In the genomic region with DNA sequence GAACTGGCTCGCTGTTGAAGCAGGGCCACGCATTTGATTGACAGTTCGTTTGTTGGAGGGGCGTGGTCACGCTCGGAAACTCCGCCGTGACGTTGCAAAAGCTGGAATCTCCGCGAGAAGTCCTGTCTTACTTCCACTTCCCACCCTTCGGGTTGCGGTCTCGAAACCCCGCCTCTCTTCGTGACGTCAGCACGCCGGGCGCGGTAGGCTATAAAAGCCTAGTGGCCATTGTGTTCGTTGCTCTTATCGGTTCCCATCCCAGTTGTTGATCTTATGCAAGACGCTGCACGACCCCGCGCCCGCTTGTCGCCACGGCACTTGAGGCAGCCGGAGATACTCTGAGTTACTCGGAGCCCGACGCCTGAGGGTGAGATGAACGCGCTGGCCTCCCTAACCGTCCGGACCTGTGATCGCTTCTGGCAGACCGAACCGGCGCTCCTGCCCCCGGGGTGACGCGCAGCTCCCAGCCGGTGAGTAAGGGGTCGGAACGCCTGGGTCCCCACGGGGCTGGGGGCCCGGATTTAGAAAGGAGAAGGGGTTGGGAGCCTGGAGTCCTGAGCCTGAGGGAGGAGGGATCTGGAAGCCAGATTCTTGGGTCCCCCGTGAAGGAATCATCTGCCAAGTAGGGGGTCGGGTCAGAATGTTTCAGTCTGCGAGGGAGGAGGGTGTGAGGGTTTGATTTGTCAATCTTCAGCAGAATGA, we compare ENCODE assay signal across 8 cellular contexts. TPM values are rescaled to one million over a fixed set of nuclear protein-coding genes. Genes with fewer than 3 reads are reported as not detected.
A peak's percentile ranks its signal among the peaks of the same experiment; 100 is the strongest.
DNase-seq lines count a peak whose midpoint lies in the region; ATAC-seq and TF ChIP-seq lines count a peak whose summit lies in the region.

PPP1R15A (plus strand) TSS at position 240 of the 702 bp plus-strand sequence. CDS start 813 bp downstream, outside the sequence.

- peak within 1 kb of the TSS; percentile 97 for H3K4me3 Mint-ChIP-seq in activated naive CD8-positive, alpha-beta T cell treated with anti-CD3 and anti-CD28 coated beads, Interleukin-2, amount 50 U/mL, for 24 hours
- peak within 1 kb of the TSS; percentile 97 for H3K4me3 Mint-ChIP-seq in osteocyte (ENCODE audit: unreplicated experiment)

- intact Hi-C loops in Right ventricle myocardium inferior (cut with DNase I) = loop anchor here (2.0 kb wide), 1 partner anchor 92 kb away; the partner anchor contains the start of gene FTL

- no peaks in the 10 kb centered on the region for H3K27me3 ChIP-seq in thoracic aorta (replicated peaks; ENCODE audit: insufficient read depth)

- H3K36me3 ChIP-seq in thoracic aorta = peaks cover 33% of the 10 kb centered on the region

- no peaks in the 10 kb centered on the region for H3K9me3 ChIP-seq in thoracic aorta

- H3K9me3 Mint-ChIP-seq in activated naive CD8-positive, alpha-beta T cell treated with anti-CD3 and anti-CD28 coated beads, Interleukin-2, amount 50 U/mL, for 24 hours = no peaks in the 10 kb centered on the region
- no peaks in the 10 kb centered on the region for H3K9me3 Mint-ChIP-seq in osteocyte (ENCODE audit: unreplicated experiment)

- H3K4me1 Mint-ChIP-seq in activated naive CD8-positive, alpha-beta T cell treated with anti-CD3 and anti-CD28 coated beads, Interleukin-2, amount 50 U/mL, for 24 hours = peaks cover 51% of the 10 kb centered on the region
- peaks cover 47% of the 10 kb centered on the region for H3K4me1 Mint-ChIP-seq in osteocyte (ENCODE audit: unreplicated experiment)

- H3K27me3 Mint-ChIP-seq in activated naive CD8-positive, alpha-beta T cell treated with anti-CD3 and anti-CD28 coated beads, Interleukin-2, amount 50 U/mL, for 24 hours = peaks cover 7% of the 10 kb centered on the region
- no peaks in the 10 kb centered on the region for H3K27me3 Mint-ChIP-seq in osteocyte (ENCODE audit: unreplicated experiment)

- TF ChIP-seq CTCF in osteocyte (IDR thresholded peaks at IDR 0.05) (peak; percentile 5), thoracic aorta (IDR thresholded peaks at IDR 0.05) (peak; percentile 34)

- peaks cover 44% of the 10 kb centered on the region for H3K36me3 Mint-ChIP-seq in activated naive CD8-positive, alpha-beta T cell treated with anti-CD3 and anti-CD28 coated beads, Interleukin-2, amount 50 U/mL, for 24 hours (ENCODE audit: low read depth)
- peaks cover 36% of the 10 kb centered on the region for H3K36me3 Mint-ChIP-seq in osteocyte (ENCODE audit: unreplicated experiment)

- peak within 1 kb of the TSS; percentile 99 for H3K27ac Mint-ChIP-seq in activated naive CD8-positive, alpha-beta T cell treated with anti-CD3 and anti-CD28 coated beads, Interleukin-2, amount 50 U/mL, for 24 hours
- peak within 1 kb of the TSS; percentile 100 for H3K27ac Mint-ChIP-seq in osteocyte (ENCODE audit: unreplicated experiment)

- peaks cover 14 to 34% of the 10 kb centered on the region in 2 donors for H3K4me1 ChIP-seq in thoracic aorta (ENCODE audit: control insufficient read depth in 1 of 2, low read depth in 2 of 2)

- CTCF ChIA-PET in HEK293T (lab: Yijun Ruan, JAX) = no interaction called here

- peak; percentile 29 for ATAC-seq in activated naive CD8-positive, alpha-beta T cell treated with anti-CD3 and anti-CD28 coated beads, Interleukin-2, amount 50 U/mL, for 24 hours
- ATAC-seq in Right ventricle myocardium inferior (peak; percentile 74), thoracic aorta (ENCODE audit: insufficient number of reproducible peaks, low FRiP score, low read depth) (peak; percentile 64)

- DNase-seq in ELF-1 (ENCODE audit: low read depth, low spot score) (peak; percentile 100), HEK293T (ENCODE audit: extremely low spot score) (peak; percentile 98), NCI-H1436 treated with DMSO at 0.1 percent for 48 hours (lab: John Stamatoyannopoulos, UW) (peak; percentile 98), T follicular helper cell (ENCODE audit: low read depth) (peak; percentile 97), Right ventricle myocardium inferior (ENCODE audit: missing footprints) (peak; percentile 98), osteocyte (ENCODE audit: extremely low spot score, unreplicated experiment) (peak; percentile 99), thoracic aorta (ENCODE audit: low spot score) (peak; percentile 90)
- DNase-seq in activated naive CD8-positive, alpha-beta T cell treated with anti-CD3 and anti-CD28 coated beads, Interleukin-2, amount 50 U/mL, for 24 hours = peak; percentile 99

- H3K27ac ChIP-seq in thoracic aorta = peak within 1 kb of the TSS; percentile 100

- POLR2A ChIA-PET in HEK293T (lab: Yijun Ruan, JAX) = interaction anchor here (0.6 to 6.1 kb wide), 41 partner anchors 9 to 253 kb away, joined by 3 to 40 read pairs (median 4); partner anchors contain the start of genes BAX, BCAT2, CA11 and DHDH

- peak within 1 kb of the TSS; percentile 95 for H3K4me3 ChIP-seq in thoracic aorta

TF ChIP-seq in HEK293T, 16 proteins besides CTCF, POLR2A, EP300 and RAD21:
- peak; percentile 66 for TF ChIP-seq ELF4 (IDR thresholded peaks at IDR 0.05)
- TF ChIP-seq, protein P1, sequence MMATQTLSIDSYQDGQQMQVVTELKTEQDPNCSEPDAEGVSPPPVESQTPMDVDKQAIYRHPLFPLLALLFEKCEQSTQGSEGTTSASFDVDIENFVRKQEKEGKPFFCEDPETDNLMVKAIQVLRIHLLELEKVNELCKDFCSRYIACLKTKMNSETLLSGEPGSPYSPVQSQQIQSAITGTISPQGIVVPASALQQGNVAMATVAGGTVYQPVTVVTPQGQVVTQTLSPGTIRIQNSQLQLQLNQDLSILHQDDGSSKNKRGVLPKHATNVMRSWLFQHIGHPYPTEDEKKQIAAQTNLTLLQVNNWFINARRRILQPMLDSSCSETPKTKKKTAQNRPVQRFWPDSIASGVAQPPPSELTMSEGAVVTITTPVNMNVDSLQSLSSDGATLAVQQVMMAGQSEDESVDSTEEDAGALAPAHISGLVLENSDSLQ (IDR thresholded peaks at IDR 0.05) = peak; percentile 98
- TF ChIP-seq ZNF384 (IDR thresholded peaks at IDR 0.05) = no peak

RNA-seq across cellular contexts. Expression of gene PPP1R15A, which starts in this region (rescaled TPM):
- total RNA-seq in Right ventricle myocardium inferior (64.8 TPM), osteocyte (96.5 and 118 TPM in 2 replicates), thoracic aorta (100 to 1,000 TPM; 108 to 139 TPM)

Comparison
In these comparisons a context has a peak if more than half of its experiments do, and no peak if none do; other contexts are left out.
1. Peak in every context shown above with its lines: DNase-seq, ATAC-seq, H3K4me3 ChIP-seq and H3K27ac ChIP-seq.